ENCODE assay signal across 8 cellular contexts in genomic region chr1:6185635-6186382, GRCh38. TPM values are rescaled to one million over a fixed set of nuclear protein-coding genes. Genes with fewer than 3 reads are reported as not detected.
DNase-seq lines count a peak whose midpoint lies in the region; ATAC-seq and TF ChIP-seq lines count a peak whose summit lies in the region.

No MANE protein-coding gene starts in this region.

- no peak overlapping the region for H2AFZ ChIP-seq in fibroblast of lung (ENCODE audit: low read length)

- CTCF ChIA-PET in Panc1 (lab: Charles Lee): interaction anchor here (1.0 to 1.4 kb wide), 3 partner anchors 9 to 28 kb away, joined by 4 to 12 read pairs (median 10); no protein-coding TSS in a partner anchor

- H3K27ac ChIP-seq in 22Rv1: no peak overlapping the region
- H3K27ac ChIP-seq in Panc1 (ENCODE audit: low read length): peak overlapping the region; percentile 32; the same call in 1 of the 2 replicates
- H3K27ac ChIP-seq in fibroblast of lung (ENCODE audit: insufficient read depth, low read length): peak overlapping the region; percentile 32

- POLR2A ChIA-PET in Panc1 (lab: Charles Lee): no interaction called here

- H3K27ac Mint-ChIP-seq in T-helper 2 cell treated with Interferon-gamma antibody and Interleukin-4, amounts not matched to agents 5 μg/mL and 100 μg/mL, for 36 hours: no peak overlapping the region

- BruUV-seq in Panc1 (replicated peaks; lab: Mats Ljungman, UMichigan): no TSS peak

- H3K79me2 ChIP-seq in fibroblast of lung (ENCODE audit: control insufficient read depth, insufficient read depth, low read length): peaks cover 27% of the 10 kb centered on the region

- no peaks in the 10 kb centered on the region for H3K9me3 ChIP-seq in Panc1 (ENCODE audit: control insufficient read depth, insufficient read depth, low read depth, low read length)
- H3K9me3 ChIP-seq in fibroblast of lung (ENCODE audit: control insufficient read depth, insufficient read depth, low read depth, low read length): no peaks in the 10 kb centered on the region

- H4K20me1 ChIP-seq in fibroblast of lung (ENCODE audit: control insufficient read depth, extremely low read depth, insufficient read depth, low read length): no peaks in the 10 kb centered on the region

- peak overlapping the region; percentile 35 for H3K4me2 ChIP-seq in fibroblast of lung (ENCODE audit: extremely low read depth, insufficient read depth, low read length)

- in situ Hi-C loops in Panc1 (cut with HindIII; ENCODE audit: low pct_unique_long_range_greater_than_20kb, low sequenced_read_pairs): no loop called here

- H3K27me3 ChIP-seq in Panc1 (ENCODE audit: control insufficient read depth, insufficient read depth, low read length) (no peaks in the 10 kb centered on the region), fibroblast of lung (ENCODE audit: control insufficient read depth, insufficient read depth, low read length) (peaks cover 2% of the 10 kb centered on the region)

- peaks cover 33% of the 10 kb centered on the region for H3K36me3 Mint-ChIP-seq in T-helper 2 cell treated with Interferon-gamma antibody and Interleukin-4, amounts not matched to agents 5 μg/mL and 100 μg/mL, for 36 hours (ENCODE audit: low read depth)

- peak; percentile 59 for DNase-seq in ELR (ENCODE audit: low read depth)
- DNase-seq in Panc1 (ENCODE audit: low read depth, low spot score): no peak
- peak; percentile 32 to 52 for DNase-seq in fibroblast of lung (ENCODE audit: low read depth in 2 of 2)
- DNase-seq in T-helper 2 cell treated with Interferon-gamma antibody and Interleukin-4, amounts not matched to agents 5 μg/mL and 100 μg/mL, for 36 hours (ENCODE audit: low spot score): no peak
- no peak for DNase-seq in NCI-H524 treated with DMSO at 0.1 percent for 48 hours (lab: John Stamatoyannopoulos, UW)

- peaks cover 19% of the 10 kb centered on the region for H3K27me3 Mint-ChIP-seq in T-helper 2 cell treated with Interferon-gamma antibody and Interleukin-4, amounts not matched to agents 5 μg/mL and 100 μg/mL, for 36 hours (ENCODE audit: low read depth)

- H3K9me3 Mint-ChIP-seq in T-helper 2 cell treated with Interferon-gamma antibody and Interleukin-4, amounts not matched to agents 5 μg/mL and 100 μg/mL, for 36 hours: no peaks in the 10 kb centered on the region

- no peak for ATAC-seq in Panc1
- no peak for ATAC-seq in HG02763 (IDR thresholded peaks at IDR 0.05; ENCODE audit: unreplicated experiment)
- no peak for ATAC-seq in GM18867 (IDR thresholded peaks at IDR 0.05; ENCODE audit: unreplicated experiment)

- H3K36me3 ChIP-seq in Panc1 (ENCODE audit: control insufficient read depth, insufficient read depth, low read length) (peaks cover 7% of the 10 kb centered on the region; the same call in 1 of the 2 replicates), fibroblast of lung (ENCODE audit: control insufficient read depth, insufficient read depth, low read length) (peaks cover 8% of the 10 kb centered on the region)

- H3K4me3 Mint-ChIP-seq in T-helper 2 cell treated with Interferon-gamma antibody and Interleukin-4, amounts not matched to agents 5 μg/mL and 100 μg/mL, for 36 hours: no peak overlapping the region

- H3K4me1 Mint-ChIP-seq in T-helper 2 cell treated with Interferon-gamma antibody and Interleukin-4, amounts not matched to agents 5 μg/mL and 100 μg/mL, for 36 hours (ENCODE audit: low read depth): peaks cover 15% of the 10 kb centered on the region

- no peak overlapping the region for H3K9ac ChIP-seq in fibroblast of lung (ENCODE audit: insufficient read depth, low read length)

- peak; percentile 77 for TF ChIP-seq CTCF in 22Rv1 (IDR thresholded peaks at IDR 0.05)
- peak; percentile 85 for TF ChIP-seq CTCF in Panc1 (IDR thresholded peaks at IDR 0.05)
- TF ChIP-seq CTCF in fibroblast of lung (conservative IDR thresholded peaks at IDR 0.05 in 1 of 2, IDR thresholded peaks at IDR 0.05 in 1 of 2; ENCODE audit: low read depth in 1 of 2, low read length in 2 of 2): peak; percentile 23 to 59

- H3K4me1 ChIP-seq in Panc1 (ENCODE audit: control insufficient read depth, insufficient read depth, low read length) (peaks cover 51% of the 10 kb centered on the region), fibroblast of lung (ENCODE audit: control insufficient read depth, extremely low read depth, insufficient read depth, low read length) (peaks cover 6% of the 10 kb centered on the region)

- intact Hi-C loops in Panc1 (cut with micrococcal nuclease; ENCODE audit: unreplicated experiment): no loop called here

- H3K4me3 ChIP-seq in Panc1 (ENCODE audit: low read depth in 2 of 2, low read length in 2 of 2): no peak overlapping the region
- no peak overlapping the region for H3K4me3 ChIP-seq in fibroblast of lung (replicated peaks in 1 of 4; ENCODE audit: control extremely low read depth in 1 of 4, insufficient read depth in 1 of 4, low read depth in 3 of 4, low read length in 4 of 4)

RNA-seq across cellular contexts. Expression of gene CHD5, which starts 5.7 kb away (rescaled TPM):
- total RNA-seq in Panc1 (2021; ENCODE audit: unreplicated experiment) (62.9 TPM), fibroblast of lung (under 0.01 TPM in 2 replicates)
- 72.6 TPM for polyA plus RNA-seq in Panc1 (2012; ENCODE audit: insufficient read length)
- 0.01 and 0.02 TPM in 2 replicates for polyA plus RNA-seq in fibroblast of lung
- polyA plus RNA-seq in fibroblast of lung (2012): 0.03 TPM in 2 replicates
- polyA minus RNA-seq in fibroblast of lung (ENCODE audit: low replicate concordance): not detected in 2 replicates

RNA-seq across cellular contexts. Expression of gene RPL22, which starts 13.6 kb away (rescaled TPM):
- 309 TPM for total RNA-seq in Panc1 (2021; ENCODE audit: unreplicated experiment)
- polyA plus RNA-seq in Panc1 (2012; ENCODE audit: insufficient read length): 319 TPM
- total RNA-seq in fibroblast of lung: 159 and 227 TPM in 2 replicates
- 300 and 369 TPM in 2 replicates for polyA plus RNA-seq in fibroblast of lung
- polyA plus RNA-seq in fibroblast of lung (2012): 686 and 835 TPM in 2 replicates
- polyA minus RNA-seq in fibroblast of lung (ENCODE audit: low replicate concordance): 2.9 and 3.7 TPM in 2 replicates

RNA-seq across cellular contexts. Expression of gene RNF207, which starts 20.1 kb away (rescaled TPM):
- 115 TPM for total RNA-seq in Panc1 (2021; ENCODE audit: unreplicated experiment)
- 84.5 TPM for polyA plus RNA-seq in Panc1 (2012; ENCODE audit: insufficient read length)
- 9.2 and 17.2 TPM in 2 replicates for total RNA-seq in fibroblast of lung
- polyA plus RNA-seq in fibroblast of lung: 2.0 and 2.6 TPM in 2 replicates
- polyA plus RNA-seq in fibroblast of lung (2012): 0.90 and 1.6 TPM in 2 replicates
- 4.7 and 12.2 TPM in 2 replicates for polyA minus RNA-seq in fibroblast of lung (ENCODE audit: low replicate concordance)

RNA-seq across cellular contexts. Expression of gene ICMT, which starts 50.0 kb away (rescaled TPM):
- total RNA-seq in Panc1 (2021; ENCODE audit: unreplicated experiment) (81.0 TPM), fibroblast of lung (62.4 and 95.1 TPM in 2 replicates)
- 56.6 TPM for polyA plus RNA-seq in Panc1 (2012; ENCODE audit: insufficient read length)
- 91.1 and 95.8 TPM in 2 replicates for polyA plus RNA-seq in fibroblast of lung
- 58.9 and 63.8 TPM in 2 replicates for polyA plus RNA-seq in fibroblast of lung (2012)
- polyA minus RNA-seq in fibroblast of lung (ENCODE audit: low replicate concordance): 34.3 and 40.6 TPM in 2 replicates

RNA-seq across cellular contexts. Expression of gene HES3, which starts 58.2 kb away (rescaled TPM):
- total RNA-seq in Panc1 (2021; ENCODE audit: unreplicated experiment): not detected
- not detected for polyA plus RNA-seq in Panc1 (2012; ENCODE audit: insufficient read length)
- total RNA-seq in fibroblast of lung: not detected in 2 replicates
- not detected in 2 replicates for polyA plus RNA-seq in fibroblast of lung
- not detected in 2 replicates for polyA plus RNA-seq in fibroblast of lung (2012)
- polyA minus RNA-seq in fibroblast of lung (ENCODE audit: low replicate concordance): not detected in 2 replicates

Comparison
In these comparisons a context has a peak if more than half of its experiments do, and no peak if none do; other contexts are left out.
1. DNase-seq: peak in ELR (single experiment) and fibroblast of lung (2 of 2); none in Panc1 (single experiment), T-helper 2 cell treated with Interferon-gamma antibody and Interleukin-4, amounts not matched to agents 5 μg/mL and 100 μg/mL, for 36 hours (single experiment) and NCI-H524 treated with DMSO at 0.1 percent for 48 hours (single experiment).
2. RNA of gene CHD5, which starts 5.7 kb away (total RNA-seq): 62.9 TPM in Panc1 (single experiment); under 0.01 TPM in fibroblast of lung; every median in the first group is over 10 times any median in the second.
3. Peak in every context shown above with its lines, with median percentiles within 50 percentile points of each other: CTCF ChIP-seq.